ENCODE assay signal across 8 cellular contexts in genomic region chr19:41226053-41226873, GRCh38. TPM values are rescaled to one million over a fixed set of nuclear protein-coding genes. Genes with fewer than 3 reads are reported as not detected.
A peak's percentile ranks its signal among the peaks of the same experiment; 100 is the strongest.
DNase-seq lines count a peak whose midpoint lies in the region; ATAC-seq, FAIRE-seq and TF ChIP-seq lines count a peak whose summit lies in the region.

No MANE protein-coding gene starts in this region.

- no peaks in the 10 kb centered on the region for H3K79me2 ChIP-seq in neural progenitor cell (ENCODE audit: low read depth)

- peak overlapping the region; percentile 62 for H3K4me3 ChIP-seq in BE2C (ENCODE audit: low read depth, low read length)
- H3K4me3 ChIP-seq in NT2/D1 (ENCODE audit: insufficient read length, low read depth) = peak overlapping the region; percentile 46
- peak overlapping the region; percentile 44 for H3K4me3 ChIP-seq in neural progenitor cell
- peak overlapping the region; percentile 74 for H3K4me3 ChIP-seq in thoracic aorta

- H3K36me3 Mint-ChIP-seq in activated naive CD4-positive, alpha-beta T cell treated with anti-CD3 and anti-CD28 coated beads, Interleukin-2, amount 10 ng/mL, durations not matched to agents 7 days and 5 days = no peaks in the 10 kb centered on the region
- peaks cover 1% of the 10 kb centered on the region for H3K36me3 Mint-ChIP-seq in neural progenitor cell

- H4K20me1 ChIP-seq in neural progenitor cell (ENCODE audit: low read depth) = no peaks in the 10 kb centered on the region

- peak overlapping the region; percentile 73 for H2AFZ ChIP-seq in neural progenitor cell (replicated peaks)

- H3F3A ChIP-seq in neural progenitor cell (ENCODE audit: low read depth) = peaks cover 17% of the 10 kb centered on the region

- H3K27me3 ChIP-seq in BE2C (peaks cover 3% of the 10 kb centered on the region; the same call in 1 of the 2 replicates), NT2/D1 (ENCODE audit: insufficient read depth, insufficient read length) (no peaks in the 10 kb centered on the region), neural progenitor cell (no peaks in the 10 kb centered on the region), thoracic aorta (replicated peaks; ENCODE audit: insufficient read depth) (no peaks in the 10 kb centered on the region)

- FAIRE-seq in frontal cortex (lab: Jason Lieb, UNC) = no peak

- peak overlapping the region; percentile 80 for H3K4me2 ChIP-seq in neural progenitor cell

- peak; percentile 62 for ATAC-seq in thoracic aorta (ENCODE audit: insufficient number of reproducible peaks, low FRiP score, low read depth)
- no peak for ATAC-seq in GM21723 (IDR thresholded peaks at IDR 0.05; ENCODE audit: unreplicated experiment)

- TF ChIP-seq CTCF in BE2C (IDR thresholded peaks at IDR 0.05; ENCODE audit: low read depth, low read length) = 0 out of 2 replicates have a peak, but pooled peaks have one; percentile 5
- TF ChIP-seq CTCF in neural progenitor cell (IDR thresholded peaks at IDR 0.05) = peak; percentile 30
- no peak for TF ChIP-seq CTCF in thoracic aorta (IDR thresholded peaks at IDR 0.05)

- peak overlapping the region; percentile 86 for H3K9ac ChIP-seq in NT2/D1 (ENCODE audit: insufficient read length, low read depth)
- no peak overlapping the region for H3K9ac ChIP-seq in neural progenitor cell

- H3K4me1 ChIP-seq in BE2C (no peaks in the 10 kb centered on the region), NT2/D1 (ENCODE audit: insufficient read depth, insufficient read length) (peaks cover 16% of the 10 kb centered on the region), neural progenitor cell (peaks cover 14% of the 10 kb centered on the region), thoracic aorta (ENCODE audit: control insufficient read depth in 1 of 2, low read depth in 2 of 2) (peaks cover 6 to 68% of the 10 kb centered on the region in 2 donors)

- peak overlapping the region; percentile 78 for H3K4me3 Mint-ChIP-seq in activated naive CD4-positive, alpha-beta T cell treated with anti-CD3 and anti-CD28 coated beads, Interleukin-2, amount 10 ng/mL, durations not matched to agents 7 days and 5 days
- peak overlapping the region; percentile 83 for H3K4me3 Mint-ChIP-seq in neural progenitor cell

- H3K4me1 Mint-ChIP-seq in activated naive CD4-positive, alpha-beta T cell treated with anti-CD3 and anti-CD28 coated beads, Interleukin-2, amount 10 ng/mL, durations not matched to agents 7 days and 5 days = peaks cover 16% of the 10 kb centered on the region
- H3K4me1 Mint-ChIP-seq in neural progenitor cell = peaks cover 40% of the 10 kb centered on the region

- H3K9me3 ChIP-seq in BE2C (no peaks in the 10 kb centered on the region; the same call in 1 of the 2 replicates), NT2/D1 (ENCODE audit: insufficient read depth, low read length) (no peaks in the 10 kb centered on the region), neural progenitor cell (ENCODE audit: low read depth) (no peaks in the 10 kb centered on the region), thoracic aorta (no peaks in the 10 kb centered on the region)

- peaks cover 49% of the 10 kb centered on the region for H3K27me3 Mint-ChIP-seq in activated naive CD4-positive, alpha-beta T cell treated with anti-CD3 and anti-CD28 coated beads, Interleukin-2, amount 10 ng/mL, durations not matched to agents 7 days and 5 days
- peaks cover 14% of the 10 kb centered on the region for H3K27me3 Mint-ChIP-seq in neural progenitor cell (ENCODE audit: insufficient read depth, low read depth)

- CTCF ChIA-PET in activated naive CD4-positive, alpha-beta T cell treated with anti-CD3 and anti-CD28 coated beads, Interleukin-2, amount 10 ng/mL, durations not matched to agents 7 days and 5 days (lab: Charles Lee) = interaction anchor here (0.8 to 1.2 kb wide), 2 partner anchors 35 to 36 kb away, joined by 3 to 5 read pairs; no protein-coding TSS in a partner anchor

- H3K27ac ChIP-seq in neural progenitor cell (no peak overlapping the region), thoracic aorta (peak overlapping the region; percentile 85 to 95)

- H3K27ac Mint-ChIP-seq in activated naive CD4-positive, alpha-beta T cell treated with anti-CD3 and anti-CD28 coated beads, Interleukin-2, amount 10 ng/mL, durations not matched to agents 7 days and 5 days = peak overlapping the region; percentile 60
- H3K27ac Mint-ChIP-seq in neural progenitor cell = peak overlapping the region; percentile 34

- H3K9me3 Mint-ChIP-seq in activated naive CD4-positive, alpha-beta T cell treated with anti-CD3 and anti-CD28 coated beads, Interleukin-2, amount 10 ng/mL, durations not matched to agents 7 days and 5 days = no peaks in the 10 kb centered on the region
- H3K9me3 Mint-ChIP-seq in neural progenitor cell = no peaks in the 10 kb centered on the region

- no peaks in the 10 kb centered on the region for H3K36me3 ChIP-seq in BE2C
- peaks cover 65% of the 10 kb centered on the region for H3K36me3 ChIP-seq in NT2/D1 (ENCODE audit: insufficient read depth, insufficient read length, low read length)
- no peaks in the 10 kb centered on the region for H3K36me3 ChIP-seq in neural progenitor cell
- peaks cover 3% of the 10 kb centered on the region for H3K36me3 ChIP-seq in thoracic aorta

- DNase-seq in BE2C (peak; percentile 57), NT2/D1 (ENCODE audit: low read depth, low spot score) (peak; percentile 23), frontal cortex (ENCODE audit: low spot score in 2 of 2) (peak; percentile 62 to 71), neural progenitor cell (ENCODE audit: low spot score) (peak; percentile 75), thoracic aorta (ENCODE audit: low spot score) (peak; percentile 34), GDM1 (lab: John Stamatoyannopoulos, UW) (no peak)
- DNase-seq in activated naive CD4-positive, alpha-beta T cell treated with anti-CD3 and anti-CD28 coated beads, Interleukin-2, amount 10 ng/mL, durations not matched to agents 7 days and 5 days = peak; percentile 65

RNA-seq across cellular contexts. Expression of gene AXL, which starts 7.2 kb away (rescaled TPM):
- polyA plus RNA-seq in BE2C (2012; ENCODE audit: insufficient read depth, insufficient read length, low read depth) = 1.8 TPM
- total RNA-seq in frontal cortex (4.9 TPM), neural progenitor cell (ENCODE audit: low replicate concordance) (24.7 and 45.6 TPM in 2 replicates), thoracic aorta (100 to 1,000 TPM; 138 to 157 TPM)

RNA-seq across cellular contexts. Expression of gene CYP2S1, which starts 33.2 kb away (rescaled TPM):
- 5.4 TPM for polyA plus RNA-seq in BE2C (2012; ENCODE audit: insufficient read depth, insufficient read length, low read depth)
- total RNA-seq in frontal cortex (0.41 TPM), neural progenitor cell (ENCODE audit: low replicate concordance) (2.0 and 8.3 TPM in 2 replicates), thoracic aorta (10 to 100 TPM in 1 of 2 donors, 1 to 10 TPM in 1; 2.3 to 12.4 TPM)

RNA-seq across cellular contexts. Expression of gene HNRNPUL1, which starts 37.9 kb away (rescaled TPM):
- 344 TPM for polyA plus RNA-seq in BE2C (2012; ENCODE audit: insufficient read depth, insufficient read length, low read depth)
- total RNA-seq in frontal cortex = 51.8 TPM
- 126 and 188 TPM in 2 replicates for total RNA-seq in neural progenitor cell (ENCODE audit: low replicate concordance)
- 100 to 1,000 TPM; 142 to 147 TPM for total RNA-seq in thoracic aorta
